ENCODE assay signal across 8 cellular contexts in genomic region chr14:99971929-99972747, GRCh38.
DNase-seq lines count a peak whose midpoint lies in the region; ATAC-seq, FAIRE-seq and TF ChIP-seq lines count a peak whose summit lies in the region.

No MANE protein-coding gene starts in this region.

- peaks cover 0 to 4% of the 10 kb centered on the region in 2 experiments; a peak in 1 of 4 replicates for H3K4me1 ChIP-seq in HCT116 (ENCODE audit: control insufficient read depth in 1 of 2, insufficient read depth in 2 of 2, low read length in 2 of 2)
- peaks cover 23% of the 10 kb centered on the region for H3K4me1 ChIP-seq in astrocyte (ENCODE audit: insufficient read depth, low read length)
- no peaks in the 10 kb centered on the region for H3K4me1 ChIP-seq in kidney (ENCODE audit: control insufficient read depth in 1 of 2, insufficient read depth in 1 of 2, low read depth in 1 of 2, low read length in 2 of 2)

- H3K27ac ChIP-seq in HCT116 (ENCODE audit: low read depth, low read length) (no peak overlapping the region), astrocyte (ENCODE audit: low read depth, low read length) (no peak overlapping the region), kidney (ENCODE audit: low read depth in 2 of 2, low read length in 2 of 2) (no peak overlapping the region)

- H3K9ac ChIP-seq in HCT116 (ENCODE audit: low read length) (peak overlapping the region; percentile 40; the same call in 1 of the 2 replicates), astrocyte (ENCODE audit: low read length) (peak overlapping the region; percentile 78), kidney (ENCODE audit: low read length in 2 of 2) (peak overlapping the region; percentile 49 to 63)

- POLR2A ChIA-PET in HCT116 (lab: Charles Lee), result no interaction called here

- H3K4me2 ChIP-seq in HCT116 (ENCODE audit: low read length) (peak overlapping the region; percentile 63), astrocyte (ENCODE audit: low read length) (peak overlapping the region; percentile 93)

- peak overlapping the region; percentile 71 for H3K27ac Mint-ChIP-seq in astrocyte (ENCODE audit: unreplicated experiment)
- peak overlapping the region; percentile 91 for H3K27ac Mint-ChIP-seq in stimulated activated effector memory CD8-positive, alpha-beta T cell treated with anti-CD3 and anti-CD28 coated beads, Interleukin-12 subunit alpha, Interleukin-12 subunit beta, amount 100 ng/mL, for 72 hours

- peaks cover 11% of the 10 kb centered on the region for H3K27me3 Mint-ChIP-seq in astrocyte (ENCODE audit: low read depth, unreplicated experiment)

- peak overlapping the region; percentile 46 to 52 for H3K4me3 ChIP-seq in HCT116 (replicated peaks in 1 of 2; ENCODE audit: low read depth in 1 of 2, low read length in 2 of 2)
- peak overlapping the region; percentile 74 for H3K4me3 ChIP-seq in astrocyte (ENCODE audit: insufficient read depth, low read depth, low read length)
- peak overlapping the region; percentile 66 to 74 for H3K4me3 ChIP-seq in kidney (ENCODE audit: low read length in 2 of 2)

- peak; percentile 37 for ATAC-seq in HCT116
- peak; percentile 52 for ATAC-seq in stimulated activated effector memory CD8-positive, alpha-beta T cell treated with anti-CD3 and anti-CD28 coated beads, Interleukin-12 subunit alpha, Interleukin-12 subunit beta, amount 100 ng/mL, for 72 hours

- intact Hi-C loops in HCT116 (cut with micrococcal nuclease) (no loop called here), kidney (cut with DNase I) (no loop called here)

- no TSS peak for BruUV-seq in HCT116 (replicated peaks; lab: Mats Ljungman, UMichigan)

- RAD21 ChIA-PET in HCT116 (lab: Charles Lee; ENCODE audit: low non-redundant PET in 1 of 2, low total read pairs in 2 of 2, uncharacterized antibody in 2 of 2, unreplicated experiment in 2 of 2), result no interaction called here

- DNase-seq in ELF-1 (ENCODE audit: low read depth, low spot score) (peak; percentile 61), HCT116 (ENCODE audit: low read depth, low spot score) (no peak), NCI-H2171 treated with DMSO at 0.1 percent for 48 hours (lab: John Stamatoyannopoulos, UW) (peak; percentile 54), astrocyte (ENCODE audit: low read depth) (no peak), kidney (peak; percentile 73), Ammon's horn (ENCODE audit: low spot score) (no peak), NCI-H774 (lab: John Stamatoyannopoulos, UW) (no peak)
- peak in 1 of 2 donors; percentile 64 for DNase-seq in stimulated activated effector memory CD8-positive, alpha-beta T cell treated with anti-CD3 and anti-CD28 coated beads, Interleukin-12 subunit alpha, Interleukin-12 subunit beta, amount 100 ng/mL, for 72 hours (ENCODE audit: low spot score in 2 of 2)

- no peaks in the 10 kb centered on the region for H3K27me3 ChIP-seq in HCT116 (ENCODE audit: insufficient read depth, low read length)
- no peaks in the 10 kb centered on the region for H3K27me3 ChIP-seq in astrocyte (ENCODE audit: insufficient read depth, low read length)

- H3K36me3 Mint-ChIP-seq in astrocyte (ENCODE audit: low read depth, unreplicated experiment), result peaks cover 3% of the 10 kb centered on the region
- H3K36me3 Mint-ChIP-seq in stimulated activated effector memory CD8-positive, alpha-beta T cell treated with anti-CD3 and anti-CD28 coated beads, Interleukin-12 subunit alpha, Interleukin-12 subunit beta, amount 100 ng/mL, for 72 hours, result peaks cover 9% of the 10 kb centered on the region

- H4K20me1 ChIP-seq in HCT116 (ENCODE audit: insufficient read depth) (no peaks in the 10 kb centered on the region), astrocyte (ENCODE audit: insufficient read depth, low read length) (peaks cover 39% of the 10 kb centered on the region)

- peak overlapping the region; percentile 93 for H3K4me3 Mint-ChIP-seq in astrocyte (ENCODE audit: unreplicated experiment)
- H3K4me3 Mint-ChIP-seq in stimulated activated effector memory CD8-positive, alpha-beta T cell treated with anti-CD3 and anti-CD28 coated beads, Interleukin-12 subunit alpha, Interleukin-12 subunit beta, amount 100 ng/mL, for 72 hours, result peak overlapping the region; percentile 83

- TF ChIP-seq POLR2A in HCT116 (IDR thresholded peaks at IDR 0.05; ENCODE audit: borderline replicate concordance, extremely low read depth, insufficient read depth, insufficient read length), result no peak

- no peak overlapping the region for H2AFZ ChIP-seq in HCT116 (ENCODE audit: low read depth, low read length, poor library complexity, severe bottlenecking)
- H2AFZ ChIP-seq in astrocyte (ENCODE audit: low read depth, low read length), result peak overlapping the region; percentile 55

- H3K36me3 ChIP-seq in HCT116 (ENCODE audit: control insufficient read depth in 1 of 2, insufficient read depth in 2 of 2, low read length in 2 of 2), result no peaks in the 10 kb centered on the region
- H3K36me3 ChIP-seq in astrocyte (ENCODE audit: insufficient read depth, low read length), result no peaks in the 10 kb centered on the region
- H3K36me3 ChIP-seq in kidney (ENCODE audit: control insufficient read depth in 1 of 2, insufficient read depth in 2 of 2, low read length in 2 of 2), result no peaks in the 10 kb centered on the region

- H3K9me3 Mint-ChIP-seq in astrocyte (ENCODE audit: unreplicated experiment), result peaks cover 6% of the 10 kb centered on the region
- H3K9me3 Mint-ChIP-seq in stimulated activated effector memory CD8-positive, alpha-beta T cell treated with anti-CD3 and anti-CD28 coated beads, Interleukin-12 subunit alpha, Interleukin-12 subunit beta, amount 100 ng/mL, for 72 hours, result no peaks in the 10 kb centered on the region

- H3K9me3 ChIP-seq in HCT116 (ENCODE audit: control insufficient read depth in 1 of 2, insufficient read depth in 1 of 2, low read depth in 1 of 2, low read length in 2 of 2), result peaks cover 0 to 5% of the 10 kb centered on the region in 2 experiments; a peak in 1 of 4 replicates
- peaks cover 7% of the 10 kb centered on the region for H3K9me3 ChIP-seq in astrocyte (ENCODE audit: insufficient read depth, low read depth, low read length)
- peaks cover 0 to 11% of the 10 kb centered on the region in 2 donors for H3K9me3 ChIP-seq in kidney (ENCODE audit: control insufficient read depth in 1 of 2, low read length in 2 of 2)

- no peak for TF ChIP-seq CTCF in HCT116 (IDR thresholded peaks at IDR 0.05 in 2 of 3, conservative IDR thresholded peaks at IDR 0.05 in 1 of 3; ENCODE audit: borderline replicate concordance in 1 of 3, insufficient read depth in 1 of 3, low read depth in 2 of 3, low read length in 2 of 3)
- TF ChIP-seq CTCF in astrocyte (IDR thresholded peaks at IDR 0.05; ENCODE audit: insufficient read depth, low read depth, low read length), result no peak
- no peak for TF ChIP-seq CTCF in kidney (IDR thresholded peaks at IDR 0.05; ENCODE audit: borderline replicate concordance, extremely low read depth, insufficient read depth)

- H3K4me1 Mint-ChIP-seq in astrocyte (ENCODE audit: low read depth, unreplicated experiment), result peaks cover 14% of the 10 kb centered on the region
- H3K4me1 Mint-ChIP-seq in stimulated activated effector memory CD8-positive, alpha-beta T cell treated with anti-CD3 and anti-CD28 coated beads, Interleukin-12 subunit alpha, Interleukin-12 subunit beta, amount 100 ng/mL, for 72 hours, result peaks cover 9% of the 10 kb centered on the region

- H3K79me2 ChIP-seq in HCT116 (ENCODE audit: insufficient read depth, low read length) (0 out of 2 replicates have a peak, but pooled peaks cover 12% of the 10 kb centered on the region), astrocyte (ENCODE audit: insufficient read depth, low read length) (peaks cover 52% of the 10 kb centered on the region)

- CTCF ChIA-PET in HCT116 (lab: Charles Lee), result no interaction called here

- H3K9me2 ChIP-seq in HCT116 (ENCODE audit: insufficient read depth), result no peaks in the 10 kb centered on the region

- FAIRE-seq in astrocyte (lab: Jason Lieb, UNC), result no peak
- FAIRE-seq in kidney (lab: Jason Lieb, UNC), result no peak

- TF ChIP-seq RAD21 in HCT116 (IDR thresholded peaks at IDR 0.05; ENCODE audit: low read depth), result no peak

TF ChIP-seq in HCT116, 20 proteins besides CTCF, POLR2A, EP300 and RAD21:
- TF ChIP-seq, protein P1, sequence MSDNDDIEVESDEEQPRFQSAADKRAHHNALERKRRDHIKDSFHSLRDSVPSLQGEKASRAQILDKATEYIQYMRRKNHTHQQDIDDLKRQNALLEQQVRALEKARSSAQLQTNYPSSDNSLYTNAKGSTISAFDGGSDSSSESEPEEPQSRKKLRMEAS (IDR thresholded peaks at IDR 0.05), result no peak
- TF ChIP-seq EZH2 (IDR thresholded peaks at IDR 0.05) (no peak), SP1 (IDR thresholded peaks at IDR 0.05; ENCODE audit: low read depth) (no peak), YY1 (IDR thresholded peaks at IDR 0.05; ENCODE audit: extremely low read depth, insufficient replicate concordance, low read depth, low read length) (no peak), ZFX (IDR thresholded peaks at IDR 0.05) (no peak), ELF1 (IDR thresholded peaks at IDR 0.05; ENCODE audit: borderline replicate concordance, low read depth) (no peak), ZNF274 (IDR thresholded peaks at IDR 0.05; ENCODE audit: low read depth, low read length) (no peak)
TF ChIP-seq in HCT116: peak in this region for 0.

Comparison
In these comparisons a context has a peak if more than half of its experiments do, and no peak if none do; other contexts are left out.
1. DNase-seq: peak in ELF-1 (single experiment), NCI-H2171 treated with DMSO at 0.1 percent for 48 hours (single experiment) and kidney (single experiment); none in HCT116 (single experiment), astrocyte (single experiment), Ammon's horn (single experiment) and NCI-H774 (single experiment).
2. Peak in every context shown above with its lines, with median percentiles within 50 percentile points of each other: H3K4me3 ChIP-seq and H3K9ac ChIP-seq.